In genomic region chr16:1958715-1959268, GRCh38 we compare ENCODE assay signal across 9 cellular contexts. TPM values are rescaled to one million over a fixed set of nuclear protein-coding genes. Genes with fewer than 3 reads are reported as not detected.
DNase-seq lines count a peak whose midpoint lies in the region; ATAC-seq and TF ChIP-seq lines count a peak whose summit lies in the region.
"Had no signal": no experiment of that assay in that cellular context is flagged by ENCODE, and none has a peak within 500 bp of the region (broad histone marks: within the 10 kb centered on the region; RNA-seq: fewer than 3 reads in every experiment).

No MANE protein-coding gene starts in this region.

- no peak overlapping the region; the same call in 1 of the 2 replicates for H2AFZ ChIP-seq in PC-9

- no peaks in the 10 kb centered on the region for H3K27me3 ChIP-seq in PC-9 (ENCODE audit: insufficient read depth, low read depth)
- H3K27me3 ChIP-seq in esophagus squamous epithelium = no peaks in the 10 kb centered on the region
- H3K27me3 ChIP-seq in prostate gland (replicated peaks; ENCODE audit: insufficient read depth) = no peaks in the 10 kb centered on the region
- H3K27me3 ChIP-seq: adrenal gland had no signal

- DNase-seq in GM13977 (ENCODE audit: low spot score) = no peak
- no peak for DNase-seq in PC-9
- no peak for DNase-seq in esophagus squamous epithelium (lab: John Stamatoyannopoulos, UW)
- DNase-seq in prostate gland (ENCODE audit: low spot score) = no peak
- no peak for DNase-seq in DMS 273 (lab: John Stamatoyannopoulos, UW; ENCODE audit: unreplicated experiment)
- DNase-seq in NOMO-1 (lab: John Stamatoyannopoulos, UW; ENCODE audit: unreplicated experiment in 2 of 2) = no peak

- in situ Hi-C loops in GM13977 (cut with MboI; ENCODE audit: low pct_unique_long_range_greater_than_20kb, low sequenced_read_pairs, unreplicated experiment) = no loop called here

- BruUV-seq in PC-9 (replicated peaks; lab: Mats Ljungman, UMichigan) = no TSS peak

- peaks cover 34% of the 10 kb centered on the region for H4K20me1 ChIP-seq in PC-9 (ENCODE audit: insufficient read depth)

- H3K36me3 ChIP-seq in PC-9 (ENCODE audit: low read depth) (peaks cover 18% of the 10 kb centered on the region), esophagus squamous epithelium (peaks cover 8 to 30% (median 14%) of the 10 kb centered on the region in 3 donors), prostate gland (no peaks in the 10 kb centered on the region)

- H3K4me1 ChIP-seq in PC-9 (replicated peaks; ENCODE audit: insufficient read depth) = peaks cover 12% of the 10 kb centered on the region
- peaks cover 24 to 52% (median 35%) of the 10 kb centered on the region in 3 donors for H3K4me1 ChIP-seq in esophagus squamous epithelium
- peaks cover 3% of the 10 kb centered on the region for H3K4me1 ChIP-seq in prostate gland (replicated peaks)

- CTCF ChIA-PET in PC-9 (lab: Charles Lee) = no interaction called here

- 19 to 25% methylated on average over 11 of the region's 14 CpGs for WGBS in esophagus squamous epithelium, 2 donors
- 35% methylated on average over 13 of the region's 14 CpGs for WGBS in prostate gland

- peaks cover 39% of the 10 kb centered on the region for H3F3A ChIP-seq in PC-9 (ENCODE audit: insufficient read depth, low read depth)

- no peak overlapping the region for H3K27ac ChIP-seq in PC-9
- H3K27ac ChIP-seq in esophagus squamous epithelium = peak overlapping the region; percentile 39 to 91 (median 88)
- peak overlapping the region in 1 of 2 donors; percentile 25 for H3K27ac ChIP-seq in prostate gland

- H3K4me3 ChIP-seq in PC-9 = peak overlapping the region; percentile 95; the same call in 1 of the 2 replicates
- H3K4me3 ChIP-seq in esophagus squamous epithelium = peak overlapping the region; percentile 63 to 95 (median 72)
- H3K4me3 ChIP-seq in prostate gland = peak overlapping the region; percentile 74 to 88

- ATAC-seq in GM18517 (IDR thresholded peaks at IDR 0.05; ENCODE audit: unreplicated experiment) = no peak
- no peak for ATAC-seq in GM21576 (IDR thresholded peaks at IDR 0.05; ENCODE audit: unreplicated experiment)

- peak; percentile 6 for TF ChIP-seq CTCF in GM13977 (IDR thresholded peaks at IDR 0.05; ENCODE audit: extremely low read depth, insufficient read depth, missing control alignments)
- no peak for TF ChIP-seq CTCF in PC-9 (conservative IDR thresholded peaks at IDR 0.05)
- no peak for TF ChIP-seq CTCF in esophagus squamous epithelium (IDR thresholded peaks at IDR 0.05)
- TF ChIP-seq CTCF in prostate gland (IDR thresholded peaks at IDR 0.05) = no peak

- H3K9me3 ChIP-seq in PC-9 (ENCODE audit: insufficient read depth, low read depth) = no peaks in the 10 kb centered on the region
- no peaks in the 10 kb centered on the region for H3K9me3 ChIP-seq in esophagus squamous epithelium
- H3K9me3 ChIP-seq in prostate gland = no peaks in the 10 kb centered on the region
- H3K9me3 ChIP-seq: adrenal gland had no signal

- no peaks in the 10 kb centered on the region for H3K9me2 ChIP-seq in PC-9 (ENCODE audit: insufficient read depth)

- H3K79me2 ChIP-seq in PC-9 (ENCODE audit: low read depth) = peaks cover 42% of the 10 kb centered on the region

- peak overlapping the region; percentile 92 for H3K4me2 ChIP-seq in PC-9

- intact Hi-C loops in PC-9 (cut with micrococcal nuclease; ENCODE audit: unreplicated experiment) = loop anchor here (2.0 kb wide), 1 partner anchor 16 kb away; the partner anchor contains the start of gene MSRB1
- intact Hi-C loops in esophagus squamous epithelium (cut with DNase I) = no loop called here
- intact Hi-C loops in prostate gland (cut with DNase I) = no loop called here

- POLR2A ChIA-PET in PC-9 (lab: Charles Lee; ENCODE audit: unreplicated experiment) = no interaction called here

- no peak for TF ChIP-seq POLR2A in esophagus squamous epithelium (IDR thresholded peaks at IDR 0.05)
- no peak for TF ChIP-seq POLR2A in prostate gland (IDR thresholded peaks at IDR 0.05)

RNA-seq across cellular contexts. Expression of gene NDUFB10, which starts 0.5 kb away (rescaled TPM):
- total RNA-seq in PC-9 (2021) = 181 and 190 TPM in 2 replicates
- total RNA-seq in esophagus squamous epithelium = 100 to 1,000 TPM; 172 to 215 (median 189) TPM
- total RNA-seq in prostate gland = 100 to 1,000 TPM; 172 to 333 TPM

RNA-seq across cellular contexts. Expression of gene RPL3L, which starts 4.3 kb away (rescaled TPM):
- total RNA-seq in PC-9 (2021) (0.44 TPM in 1 of 2 replicates, not detected in the other), esophagus squamous epithelium (not detected), prostate gland (under 1 TPM; 0.51 to 0.82 TPM)

RNA-seq across cellular contexts. Expression of gene RPS2, which starts 5.8 kb away (rescaled TPM):
- total RNA-seq in PC-9 (2021) (3,808 and 4,468 TPM in 2 replicates), esophagus squamous epithelium (1,000 to 10,000 TPM; 1,980 to 2,837 (median 2,292) TPM), prostate gland (1,000 to 10,000 TPM; 2,046 to 2,467 TPM)

RNA-seq across cellular contexts. Expression of gene RNF151, which starts 7.9 kb away (rescaled TPM):
- total RNA-seq in PC-9 (2021) = not detected in 2 replicates
- not detected for total RNA-seq in esophagus squamous epithelium
- 1 to 10 TPM in 1 of 2 donors, not detected in 1; 7.2 TPM for total RNA-seq in prostate gland

RNA-seq across cellular contexts. Expression of gene TBL3, which starts 13.1 kb away (rescaled TPM):
- 51.3 and 66.4 TPM in 2 replicates for total RNA-seq in PC-9 (2021)
- 10 to 100 TPM; 32.7 to 48.2 (median 36.7) TPM for total RNA-seq in esophagus squamous epithelium
- total RNA-seq in prostate gland = 10 to 100 TPM; 54.3 to 57.1 TPM
